In the genomic region with DNA sequence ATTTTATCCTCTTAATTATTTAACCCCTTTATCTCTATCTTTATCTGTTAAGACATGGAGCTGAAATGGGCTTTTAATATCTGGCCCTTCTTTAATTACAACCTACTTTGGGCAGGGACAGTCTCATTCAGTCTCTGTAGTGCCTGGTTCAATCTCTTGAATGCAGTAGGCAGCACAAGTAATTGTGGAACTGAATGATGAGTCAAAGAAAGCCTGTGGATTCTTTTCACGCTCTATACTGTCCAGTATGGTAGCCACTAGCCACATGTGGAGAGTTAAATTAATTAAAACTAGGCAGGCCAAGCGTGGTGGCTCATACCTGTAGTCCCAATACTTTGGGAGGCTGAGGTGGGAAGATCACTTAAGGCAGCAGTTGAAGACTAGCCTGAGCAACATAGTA, we compare ENCODE assay signal across 26 cellular contexts.
DNase-seq lines count a peak whose midpoint lies in the region; ATAC-seq and TF ChIP-seq lines count a peak whose summit lies in the region.
"Had no signal": no experiment of that assay in that cellular context is flagged by ENCODE, and none has a peak within 500 bp of the region (broad histone marks: within the 10 kb centered on the region; RNA-seq: fewer than 3 reads in every experiment).

No MANE protein-coding gene starts in this region.

- peaks cover 82% of the 10 kb centered on the region for H3K4me1 Mint-ChIP-seq in activated T-cell treated with anti-CD3 and anti-CD28 coated beads, Interleukin-2, amount 50 U/mL, for 24 hours (ENCODE audit: low read depth)
- H3K4me1 Mint-ChIP-seq in effector memory CD8-positive, alpha-beta T cell (ENCODE audit: low read depth in 2 of 2) = peaks cover 44 to 82% of the 10 kb centered on the region in 2 donors
- peaks cover 64% of the 10 kb centered on the region for H3K4me1 Mint-ChIP-seq in stimulated activated effector memory CD8-positive, alpha-beta T cell treated with anti-CD3 and anti-CD28 coated beads, Interleukin-12 subunit alpha, Interleukin-12 subunit beta, amount 100 ng/mL, for 72 hours

- H3K4me1 ChIP-seq in Loucy (ENCODE audit: insufficient read depth, low read length, poor library complexity, severe bottlenecking) = peaks cover 63% of the 10 kb centered on the region

- no peaks in the 10 kb centered on the region for H3K27me3 Mint-ChIP-seq in activated T-cell treated with anti-CD3 and anti-CD28 coated beads, Interleukin-2, amount 50 U/mL, for 24 hours
- H3K27me3 Mint-ChIP-seq in effector memory CD8-positive, alpha-beta T cell = no peaks in the 10 kb centered on the region
- H3K27me3 Mint-ChIP-seq: IgD-negative memory B cell had no signal

- H3K9ac ChIP-seq in Loucy (ENCODE audit: low read depth, low read length, poor library complexity, severe bottlenecking) = no peak overlapping the region

- peaks cover 7% of the 10 kb centered on the region; the same call in 1 of the 2 replicates for H3F3A ChIP-seq in Loucy (ENCODE audit: low read depth)

- H3K36me3 Mint-ChIP-seq in activated T-cell treated with anti-CD3 and anti-CD28 coated beads, Interleukin-2, amount 50 U/mL, for 24 hours (ENCODE audit: low read depth) = peaks cover 23% of the 10 kb centered on the region
- peaks cover 12% of the 10 kb centered on the region for H3K36me3 Mint-ChIP-seq in effector memory CD8-positive, alpha-beta T cell (ENCODE audit: insufficient read depth)
- peaks cover 22% of the 10 kb centered on the region for H3K36me3 Mint-ChIP-seq in stimulated activated effector memory CD8-positive, alpha-beta T cell treated with anti-CD3 and anti-CD28 coated beads, Interleukin-12 subunit alpha, Interleukin-12 subunit beta, amount 100 ng/mL, for 72 hours

- peak overlapping the region; percentile 13 for H3K27ac Mint-ChIP-seq in activated T-cell treated with anti-CD3 and anti-CD28 coated beads, Interleukin-2, amount 50 U/mL, for 24 hours
- H3K27ac Mint-ChIP-seq in effector memory CD8-positive, alpha-beta T cell = peak overlapping the region; percentile 49 to 63
- H3K27ac Mint-ChIP-seq in stimulated activated effector memory CD8-positive, alpha-beta T cell treated with anti-CD3 and anti-CD28 coated beads, Interleukin-12 subunit alpha, Interleukin-12 subunit beta, amount 100 ng/mL, for 72 hours = no peak overlapping the region

- no peaks in the 10 kb centered on the region for H3K9me3 ChIP-seq in Loucy (ENCODE audit: insufficient read depth, low read depth, low read length)
- H3K9me3 ChIP-seq: Peyer's patch, spleen had no signal

- no peak overlapping the region for H2AFZ ChIP-seq in Loucy (ENCODE audit: low read length)

- no peak for ATAC-seq in effector memory CD8-positive, alpha-beta T cell (replicated peaks)
- ATAC-seq in stimulated activated effector memory CD8-positive, alpha-beta T cell treated with anti-CD3 and anti-CD28 coated beads, Interleukin-12 subunit alpha, Interleukin-12 subunit beta, amount 100 ng/mL, for 72 hours = peak; percentile 68
- ATAC-seq: left ventricle myocardium superior, right cardiac atrium had no signal

- H3K4me3 Mint-ChIP-seq in activated T-cell treated with anti-CD3 and anti-CD28 coated beads, Interleukin-2, amount 50 U/mL, for 24 hours = no peak overlapping the region
- H3K4me3 Mint-ChIP-seq in effector memory CD8-positive, alpha-beta T cell = peak overlapping the region in 1 of 2 donors; percentile 7
- no peak overlapping the region for H3K4me3 Mint-ChIP-seq in stimulated activated effector memory CD8-positive, alpha-beta T cell treated with anti-CD3 and anti-CD28 coated beads, Interleukin-12 subunit alpha, Interleukin-12 subunit beta, amount 100 ng/mL, for 72 hours

- H3K36me3 ChIP-seq in Loucy (ENCODE audit: insufficient read depth, low read length) = no peaks in the 10 kb centered on the region; the same call in 1 of the 2 replicates
- H3K36me3 ChIP-seq: brain microvascular endothelial cell, Peyer's patch, spleen had no signal

- H4K20me1 ChIP-seq in Loucy (ENCODE audit: insufficient read depth, low read length, poor library complexity, severe bottlenecking) = peaks cover 97% of the 10 kb centered on the region

- no peak for TF ChIP-seq CTCF in Loucy (conservative IDR thresholded peaks at IDR 0.05; ENCODE audit: low read length)

- DNase-seq in activated T-cell treated with anti-CD3 and anti-CD28 coated beads, Interleukin-2, amount 50 U/mL, for 24 hours = no peak
- DNase-seq in activated T-cell treated with anti-CD3 and anti-CD28 coated beads, Interleukin-2, amount 50 U/mL, for 48 hours = no peak
- no peak for DNase-seq in effector memory CD8-positive, alpha-beta T cell
- DNase-seq in stimulated activated effector memory CD8-positive, alpha-beta T cell treated with anti-CD3 and anti-CD28 coated beads, Interleukin-12 subunit alpha, Interleukin-12 subunit beta, amount 100 ng/mL, for 72 hours (ENCODE audit: low spot score in 2 of 2) = peak in 1 of 2 donors; percentile 44
- DNase-seq in NCI-H774 (lab: John Stamatoyannopoulos, UW) = no peak
- no peak for DNase-seq in NCI-H526 (lab: John Stamatoyannopoulos, UW)
- no peak for DNase-seq in SIG-M5 (lab: John Stamatoyannopoulos, UW)
- DNase-seq: 8988T; activated CD4-positive, alpha-beta T cell treated with anti-CD3 and anti-CD28 coated beads, Interleukin-2, amount 50 U/mL, for 48 hours; activated CD4-positive, CD25-positive, alpha-beta regulatory T cell; activated naive CD4-positive, alpha-beta T cell; amniotic stem cell; brain microvascular endothelial cell; DMS153; left ventricle myocardium superior; NCI-H1092 treated with DMSO at 0.1 percent for 48 hours; NCI-H187; NK-92 treated with Interleukin-12 subunit alpha and Interleukin-12 subunit beta, amount 100 ng/mL, for 24 hours; Peyer's patch; posterior cingulate gyrus; right cardiac atrium; SHP77 treated with DMSO at 0.1 percent for 48 hours; spleen; SW 1271 had no signal

- H3K9me3 Mint-ChIP-seq in activated T-cell treated with anti-CD3 and anti-CD28 coated beads, Interleukin-2, amount 50 U/mL, for 24 hours = no peaks in the 10 kb centered on the region
- H3K9me3 Mint-ChIP-seq in effector memory CD8-positive, alpha-beta T cell = no peaks in the 10 kb centered on the region
- no peaks in the 10 kb centered on the region for H3K9me3 Mint-ChIP-seq in stimulated activated effector memory CD8-positive, alpha-beta T cell treated with anti-CD3 and anti-CD28 coated beads, Interleukin-12 subunit alpha, Interleukin-12 subunit beta, amount 100 ng/mL, for 72 hours
- H3K9me3 Mint-ChIP-seq: IgD-negative memory B cell had no signal

- peak overlapping the region; percentile 99 for H3K4me2 ChIP-seq in Loucy (ENCODE audit: low read depth, low read length, poor library complexity, severe bottlenecking)

- peak overlapping the region; percentile 50 for H3K4me3 ChIP-seq in Loucy (ENCODE audit: low read length, poor library complexity, severe bottlenecking)
- H3K4me3 ChIP-seq: Peyer's patch, spleen had no signal

- no peaks in the 10 kb centered on the region for H3K9me2 ChIP-seq in Loucy (replicated peaks; ENCODE audit: low read depth, low read length)

- H3K79me2 ChIP-seq in Loucy (ENCODE audit: insufficient read depth, low read length) = peaks cover 100% of the 10 kb centered on the region

- H3K27me3 ChIP-seq in Loucy (ENCODE audit: insufficient read depth, low read length, poor library complexity, severe bottlenecking) = no peaks in the 10 kb centered on the region
- H3K27me3 ChIP-seq: brain microvascular endothelial cell, Peyer's patch, spleen had no signal
